1 cellular context compared by ENCODE assay signal in the genomic region with DNA sequence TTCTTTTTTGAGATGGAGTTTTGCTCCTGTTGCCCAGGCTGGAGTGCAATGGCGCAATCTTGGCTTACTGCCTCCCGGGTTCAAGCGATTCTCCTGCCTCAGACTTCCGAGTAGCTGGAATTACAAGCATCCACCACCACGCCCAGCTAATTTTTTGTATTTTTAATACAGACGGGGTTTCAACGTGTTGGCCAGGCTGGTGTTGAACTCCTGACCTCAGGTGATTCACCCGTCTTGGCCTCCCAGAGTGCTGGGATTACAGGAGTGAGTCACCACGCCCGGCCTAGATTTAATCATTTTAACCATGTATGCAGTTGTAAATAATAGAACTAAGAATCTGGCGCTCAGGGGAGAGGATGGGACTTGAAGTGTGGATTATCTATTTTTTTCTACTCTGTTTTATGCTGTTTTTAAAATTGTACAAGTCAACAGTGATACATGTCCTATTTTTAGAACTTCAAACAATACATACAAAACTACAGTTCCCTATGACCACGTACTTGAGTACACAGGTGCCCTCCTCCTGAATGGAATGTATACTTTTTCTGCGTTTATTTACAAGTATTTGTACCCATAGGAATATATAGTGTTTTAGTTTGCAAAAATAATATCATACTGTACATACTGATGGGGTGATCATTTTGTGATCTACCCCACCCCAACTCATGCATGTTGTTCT.
TF ChIP-seq lines count a peak whose summit lies in the region.

No MANE protein-coding gene starts in this region.

TF ChIP-seq in K562, 482 proteins besides CTCF, POLR2A, EP300 and RAD21 (continued from another document and continues in another):
- TF ChIP-seq ETV6 (IDR thresholded peaks at IDR 0.05; ENCODE audit: borderline replicate concordance in 1 of 2, low read depth in 2 of 2, low read length in 1 of 2) (no peak), ETV6 (CRISPR knock-in tag; IDR thresholded peaks at IDR 0.05; ENCODE audit: borderline replicate concordance) (no peak), CREM (IDR thresholded peaks at IDR 0.05; ENCODE audit: low read depth) (peak; percentile 46; the same call in 1 of the 2 replicates), DPF2 (IDR thresholded peaks at IDR 0.05) (peak; percentile 95), JUND (IDR thresholded peaks at IDR 0.05; ENCODE audit: borderline replicate concordance, low read depth, low read length) (peak; percentile 98), JUND (tag; IDR thresholded peaks at IDR 0.05; ENCODE audit: borderline replicate concordance, low read depth, low read length) (peak; percentile 94), GATA2 (CRISPR knock-in tag; IDR thresholded peaks at IDR 0.05) (peak; percentile 52; the same call in 1 of the 2 replicates), RCOR1 (IDR thresholded peaks at IDR 0.05; ENCODE audit: borderline replicate concordance in 1 of 2, low read depth in 2 of 2, low read length in 2 of 2) (peak; percentile 60 to 96; a peak in 3 of 4 replicates), ADNP (tag; IDR thresholded peaks at IDR 0.05) (peak; percentile 87), NR2C2 (CRISPR knock-in tag; IDR thresholded peaks at IDR 0.05) (no peak), NR2C2 (tag; IDR thresholded peaks at IDR 0.05) (peak; percentile 86), FOXM1 (IDR thresholded peaks at IDR 0.05; ENCODE audit: low read depth) (0 out of 2 replicates have a peak, but pooled peaks have one; percentile 24), FOXM1 (CRISPR knock-in tag; IDR thresholded peaks at IDR 0.05; ENCODE audit: low read depth) (no peak), HDAC1 (IDR thresholded peaks at IDR 0.05) (peak in 1 of 2 experiments; percentile 90; a peak in 2 of 4 replicates), SMARCE1 (IDR thresholded peaks at IDR 0.05) (peak; percentile 97), NFIC (IDR thresholded peaks at IDR 0.05) (peak; percentile 25; the same call in 1 of the 2 replicates), MAZ (CRISPR knock-in tag; conservative IDR thresholded peaks at IDR 0.05 in 1 of 2, IDR thresholded peaks at IDR 0.05 in 1 of 2) (0 out of 4 replicates have a peak, but pooled peaks of 1 of the 2 experiments have one; percentile 25), CUX1 (CRISPR knock-in tag; IDR thresholded peaks at IDR 0.05) (no peak), NR2C1 (IDR thresholded peaks at IDR 0.05) (peak; percentile 59; the same call in 1 of the 2 replicates), NR2C1 (tag; IDR thresholded peaks at IDR 0.05) (peak; percentile 81), TCF3 (CRISPR knock-in tag; IDR thresholded peaks at IDR 0.05) (0 out of 2 replicates have a peak, but pooled peaks have one; percentile 25), HDAC2 (IDR thresholded peaks at IDR 0.05) (peak; percentile 70; the same call in 1 of the 2 replicates), HDGF (IDR thresholded peaks at IDR 0.05) (0 out of 2 replicates have a peak, but pooled peaks have one; percentile 68), ATF7 (IDR thresholded peaks at IDR 0.05) (peak; percentile 46; the same call in 1 of the 2 replicates), BHLHE40 (IDR thresholded peaks at IDR 0.05; ENCODE audit: low read length) (peak; percentile 85), SOX6 (IDR thresholded peaks at IDR 0.05) (peak; percentile 66; the same call in 1 of the 2 replicates), ZNF318 (IDR thresholded peaks at IDR 0.05; ENCODE audit: borderline replicate concordance in 1 of 2, low read depth in 1 of 2) (peak in 1 of 2 experiments; percentile 39; a peak in 1 of 4 replicates), NR4A1 (CRISPR knock-in tag; IDR thresholded peaks at IDR 0.05) (no peak), NR4A1 (tag; IDR thresholded peaks at IDR 0.05) (no peak), ZEB2 (IDR thresholded peaks at IDR 0.05) (peak; percentile 63; the same call in 1 of the 2 replicates), POLR3G (IDR thresholded peaks at IDR 0.05; ENCODE audit: extremely low read depth, insufficient read length, insufficient replicate concordance) (no peak), CBFA2T3 (IDR thresholded peaks at IDR 0.05) (peak; percentile 56)
- TF ChIP-seq, protein P1, sequence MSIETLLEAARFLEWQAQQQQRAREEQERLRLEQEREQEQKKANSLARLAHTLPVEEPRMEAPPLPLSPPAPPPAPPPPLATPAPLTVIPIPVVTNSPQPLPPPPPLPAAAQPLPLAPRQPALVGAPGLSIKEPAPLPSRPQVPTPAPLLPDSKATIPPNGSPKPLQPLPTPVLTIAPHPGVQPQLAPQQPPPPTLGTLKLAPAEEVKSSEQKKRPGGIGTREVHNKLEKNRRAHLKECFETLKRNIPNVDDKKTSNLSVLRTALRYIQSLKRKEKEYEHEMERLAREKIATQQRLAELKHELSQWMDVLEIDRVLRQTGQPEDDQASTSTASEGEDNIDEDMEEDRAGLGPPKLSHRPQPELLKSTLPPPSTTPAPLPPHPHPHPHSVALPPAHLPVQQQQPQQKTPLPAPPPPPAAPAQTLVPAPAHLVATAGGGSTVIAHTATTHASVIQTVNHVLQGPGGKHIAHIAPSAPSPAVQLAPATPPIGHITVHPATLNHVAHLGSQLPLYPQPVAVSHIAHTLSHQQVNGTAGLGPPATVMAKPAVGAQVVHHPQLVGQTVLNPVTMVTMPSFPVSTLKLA (conservative IDR thresholded peaks at IDR 0.05) = peak in 1 of 2 experiments; percentile 35; a peak in 1 of 4 replicates
- TF ChIP-seq, protein P2, sequence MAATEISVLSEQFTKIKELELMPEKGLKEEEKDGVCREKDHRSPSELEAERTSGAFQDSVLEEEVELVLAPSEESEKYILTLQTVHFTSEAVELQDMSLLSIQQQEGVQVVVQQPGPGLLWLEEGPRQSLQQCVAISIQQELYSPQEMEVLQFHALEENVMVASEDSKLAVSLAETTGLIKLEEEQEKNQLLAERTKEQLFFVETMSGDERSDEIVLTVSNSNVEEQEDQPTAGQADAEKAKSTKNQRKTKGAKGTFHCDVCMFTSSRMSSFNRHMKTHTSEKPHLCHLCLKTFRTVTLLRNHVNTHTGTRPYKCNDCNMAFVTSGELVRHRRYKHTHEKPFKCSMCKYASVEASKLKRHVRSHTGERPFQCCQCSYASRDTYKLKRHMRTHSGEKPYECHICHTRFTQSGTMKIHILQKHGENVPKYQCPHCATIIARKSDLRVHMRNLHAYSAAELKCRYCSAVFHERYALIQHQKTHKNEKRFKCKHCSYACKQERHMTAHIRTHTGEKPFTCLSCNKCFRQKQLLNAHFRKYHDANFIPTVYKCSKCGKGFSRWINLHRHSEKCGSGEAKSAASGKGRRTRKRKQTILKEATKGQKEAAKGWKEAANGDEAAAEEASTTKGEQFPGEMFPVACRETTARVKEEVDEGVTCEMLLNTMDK (IDR thresholded peaks at IDR 0.05; ENCODE audit: borderline replicate concordance, insufficient read depth, low read depth, low read length, poor library complexity, severe bottlenecking) = no peak
- TF ChIP-seq, protein P3, sequence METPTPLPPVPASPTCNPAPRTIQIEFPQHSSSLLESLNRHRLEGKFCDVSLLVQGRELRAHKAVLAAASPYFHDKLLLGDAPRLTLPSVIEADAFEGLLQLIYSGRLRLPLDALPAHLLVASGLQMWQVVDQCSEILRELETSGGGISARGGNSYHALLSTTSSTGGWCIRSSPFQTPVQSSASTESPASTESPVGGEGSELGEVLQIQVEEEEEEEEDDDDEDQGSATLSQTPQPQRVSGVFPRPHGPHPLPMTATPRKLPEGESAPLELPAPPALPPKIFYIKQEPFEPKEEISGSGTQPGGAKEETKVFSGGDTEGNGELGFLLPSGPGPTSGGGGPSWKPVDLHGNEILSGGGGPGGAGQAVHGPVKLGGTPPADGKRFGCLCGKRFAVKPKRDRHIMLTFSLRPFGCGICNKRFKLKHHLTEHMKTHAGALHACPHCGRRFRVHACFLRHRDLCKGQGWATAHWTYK (CRISPR knock-in tag; IDR thresholded peaks at IDR 0.05) = no peak
